Comparison of ENCODE assay signal across 8 cellular contexts in the genomic region with DNA sequence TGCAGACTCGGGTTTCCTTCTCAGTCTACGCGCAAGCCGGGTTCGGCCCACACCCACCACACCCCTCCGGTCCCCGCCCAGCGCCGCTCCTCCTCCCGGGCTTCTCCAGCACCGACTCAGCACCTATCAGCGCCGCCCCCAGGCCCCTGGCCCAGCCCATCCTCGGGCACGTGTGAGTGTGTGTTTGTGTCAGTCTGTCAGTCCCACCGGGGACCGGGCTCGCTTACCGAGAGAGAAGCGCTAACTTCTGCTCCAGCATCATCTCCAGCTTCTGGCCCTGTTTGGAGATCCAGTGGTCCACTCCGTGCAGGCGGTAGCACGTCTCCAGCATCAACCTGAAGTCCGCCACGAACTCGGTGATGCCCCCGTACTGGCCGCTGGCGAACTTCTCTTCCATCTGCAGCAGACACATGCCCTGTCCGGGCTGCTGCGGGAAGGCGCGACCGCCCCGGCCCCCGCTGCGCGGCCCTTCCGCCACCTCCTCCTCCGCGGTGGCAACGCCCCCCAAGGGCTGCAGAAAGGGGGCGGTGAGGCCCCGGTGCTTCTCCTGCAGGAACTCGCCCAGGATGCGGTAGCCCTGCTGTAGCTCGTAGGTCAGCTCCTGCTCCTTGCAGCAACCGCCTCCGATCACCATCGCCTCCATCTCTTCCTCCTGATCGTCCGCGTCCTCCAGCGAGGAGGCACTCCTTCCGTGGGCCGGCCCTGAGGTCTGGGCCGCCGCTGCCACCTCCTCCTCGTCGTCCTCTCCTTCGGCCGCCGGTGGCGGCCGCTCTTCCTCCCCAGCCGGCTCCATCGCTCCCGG. TPM values are rescaled to one million over a fixed set of nuclear protein-coding genes. Genes with fewer than 3 reads are reported as not detected.
A peak's percentile ranks its signal among the peaks of the same experiment; 100 is the strongest.
DNase-seq lines count a peak whose midpoint lies in the region; ATAC-seq and TF ChIP-seq lines count a peak whose summit lies in the region.

No MANE protein-coding gene starts in this region.

- peak overlapping the region; percentile 91 for H3K4me2 ChIP-seq in BLaER1

- H3K4me3 ChIP-seq in BLaER1 = peak overlapping the region; percentile 92
- H3K4me3 ChIP-seq in right lobe of liver = peak overlapping the region; percentile 74 to 84 (median 81)

- no peaks in the 10 kb centered on the region for H3K9me3 Mint-ChIP-seq in dendritic cell treated with granulocyte-macrophage colony-stimulating factor and Interleukin-4, amounts not matched to agents 40 ng/mL and 50 ng/mL, for 4 days

- peaks cover 64% of the 10 kb centered on the region for H4K20me1 ChIP-seq in BLaER1

- no peak for TF ChIP-seq CTCF in right lobe of liver (IDR thresholded peaks at IDR 0.05)

- intact Hi-C loops in dendritic cell treated with granulocyte-macrophage colony-stimulating factor and Interleukin-4, amounts not matched to agents 40 ng/mL and 50 ng/mL, for 4 days (cut with micrococcal nuclease) = loop anchor here (1.0 kb wide), 1 partner anchor 8 kb away; the partner anchor contains the start of gene RANBP6
- intact Hi-C loops in right lobe of liver (cut with DNase I) = no loop called here

- H3K36me3 ChIP-seq in BLaER1 = peaks cover 29% of the 10 kb centered on the region; the same call in 1 of the 2 replicates
- H3K36me3 ChIP-seq in right lobe of liver = peaks cover 0 to 6% (median 0%) of the 10 kb centered on the region in 4 donors

- no peaks in the 10 kb centered on the region for H3K27me3 ChIP-seq in BLaER1
- H3K27me3 ChIP-seq in right lobe of liver = no peaks in the 10 kb centered on the region

- peaks cover 28% of the 10 kb centered on the region for H3K36me3 Mint-ChIP-seq in dendritic cell treated with granulocyte-macrophage colony-stimulating factor and Interleukin-4, amounts not matched to agents 40 ng/mL and 50 ng/mL, for 4 days (ENCODE audit: low read depth)

- WGBS in right lobe of liver (ENCODE audit: insufficient coverage, low coverage, low lambda C conversion rate, missing lambda C conversion rate) = under 1% methylated on average over 34 of the region's 68 CpGs

- H3K9me3 ChIP-seq in BLaER1 = no peaks in the 10 kb centered on the region
- no peaks in the 10 kb centered on the region for H3K9me3 ChIP-seq in right lobe of liver

- no peaks in the 10 kb centered on the region for H3K27me3 Mint-ChIP-seq in dendritic cell treated with granulocyte-macrophage colony-stimulating factor and Interleukin-4, amounts not matched to agents 40 ng/mL and 50 ng/mL, for 4 days

- DNase-seq in NCI-H748 (lab: John Stamatoyannopoulos, UW; ENCODE audit: unreplicated experiment) (peak; percentile 95), right lobe of liver (peak; percentile 91 to 94 (median 92))
- DNase-seq in activated CD4-positive, alpha-beta T cell treated with anti-CD3 and anti-CD28 coated beads, Interleukin-2, amount 50 U/mL, for 24 hours (ENCODE audit: low read depth in 1 of 2, low spot score in 1 of 2) = peak; percentile 88 to 92
- peak; percentile 98 for DNase-seq in stimulated activated CD4-positive, alpha-beta T cell treated with anti-CD3 and anti-CD28 coated beads, Interleukin-4, amount 100 ng/mL, for 1 hour

- ATAC-seq in GM19372 (IDR thresholded peaks at IDR 0.05; ENCODE audit: low read depth, unreplicated experiment) = peak; percentile 53
- ATAC-seq in HG03520 (IDR thresholded peaks at IDR 0.05; ENCODE audit: unreplicated experiment) = peak; percentile 67
- ATAC-seq in right lobe of liver = peak; percentile 76 to 89 (median 83)

- H3K27ac ChIP-seq in BLaER1 (peak overlapping the region; percentile 80), right lobe of liver (peak overlapping the region; percentile 83 to 95 (median 90))

- peak overlapping the region; percentile 87 for H3K9ac ChIP-seq in BLaER1

- peaks cover 42% of the 10 kb centered on the region for H3K4me1 Mint-ChIP-seq in dendritic cell treated with granulocyte-macrophage colony-stimulating factor and Interleukin-4, amounts not matched to agents 40 ng/mL and 50 ng/mL, for 4 days (ENCODE audit: low read depth)

- no peak for TF ChIP-seq POLR2A in right lobe of liver (IDR thresholded peaks at IDR 0.05)

- peak overlapping the region; percentile 92 for H3K27ac Mint-ChIP-seq in dendritic cell treated with granulocyte-macrophage colony-stimulating factor and Interleukin-4, amounts not matched to agents 40 ng/mL and 50 ng/mL, for 4 days

- H3K4me1 ChIP-seq in BLaER1 (peaks cover 40% of the 10 kb centered on the region), right lobe of liver (peaks cover 0 to 17% (median 7%) of the 10 kb centered on the region in 4 donors)

- H3K4me3 Mint-ChIP-seq in dendritic cell treated with granulocyte-macrophage colony-stimulating factor and Interleukin-4, amounts not matched to agents 40 ng/mL and 50 ng/mL, for 4 days = peak overlapping the region; percentile 95

RNA-seq across cellular contexts. Expression of gene RANBP6, which starts 8.3 kb away (rescaled TPM):
- 10 to 100 TPM in 2 of 6 experiments, 1 to 10 TPM in 4; 6.2 to 11.7 (median 8.4) TPM for total RNA-seq in right lobe of liver

Comparison
In these comparisons a context has a peak if more than half of its experiments do, and no peak if none do; other contexts are left out.
1. Peak in every context shown above with its lines: DNase-seq, ATAC-seq, H3K4me3 ChIP-seq and H3K27ac ChIP-seq.